In the genomic region with DNA sequence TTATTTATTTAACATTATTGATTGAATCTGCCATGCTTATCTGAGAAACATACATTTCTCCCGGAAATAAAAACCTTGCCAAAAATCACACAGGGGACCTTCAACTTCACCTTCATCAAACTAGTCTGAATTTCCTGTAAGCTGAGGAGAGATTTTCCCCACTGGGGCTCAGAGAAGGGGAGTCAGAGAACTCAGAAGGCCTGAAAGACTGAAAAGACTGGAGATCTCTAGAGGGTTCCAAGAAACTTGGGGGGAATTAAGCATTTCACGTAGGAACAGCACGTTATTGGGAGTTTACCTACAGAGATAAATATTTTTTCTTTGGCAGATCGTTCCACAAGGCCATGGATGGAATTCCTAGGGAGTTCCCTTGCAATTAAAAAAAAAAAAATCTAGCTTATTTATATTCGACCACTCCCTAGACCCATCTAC, we compare ENCODE assay signal across 9 cellular contexts. TPM values are rescaled to one million over a fixed set of nuclear protein-coding genes. Genes with fewer than 3 reads are reported as not detected.
DNase-seq lines count a peak whose midpoint lies in the region; ATAC-seq, FAIRE-seq and TF ChIP-seq lines count a peak whose summit lies in the region.
"Had no signal": no experiment of that assay in that cellular context is flagged by ENCODE, and none has a peak within 500 bp of the region (broad histone marks: within the 10 kb centered on the region; RNA-seq: fewer than 3 reads in every experiment).

No MANE protein-coding gene starts in this region.

- TF ChIP-seq EP300 in K562 (IDR thresholded peaks at IDR 0.05; ENCODE audit: low read length), result no peak

- TF ChIP-seq CTCF in AG04450 (IDR thresholded peaks at IDR 0.05; ENCODE audit: low read depth, low read length) (no peak), K562 (IDR thresholded peaks at IDR 0.05 in 2 of 3, conservative IDR thresholded peaks at IDR 0.05 in 1 of 3; ENCODE audit: insufficient read depth in 2 of 3, low read depth in 1 of 3, low read length in 3 of 3) (no peak), vagina (IDR thresholded peaks at IDR 0.05) (no peak)

- in situ Hi-C loops in K562 (cut with MboI), result no loop called here

- no peak for DNase-seq in AG04450 (ENCODE audit: low read depth, low spot score)
- DNase-seq in K562 (ENCODE audit: extremely low read depth in 1 of 4, low spot score in 3 of 4), result peak in 1 of 4 experiments; percentile 15
- DNase-seq in memory B cell (ENCODE audit: low spot score in 2 of 2), result no peak
- DNase-seq in vagina (ENCODE audit: extremely low spot score in 2 of 2), result no peak
- DNase-seq in NCI-H446 treated with DMSO at 0.1 percent for 48 hours (lab: John Stamatoyannopoulos, UW), result no peak
- DNase-seq in germinal center (ENCODE audit: low spot score), result no peak

- POLR2A ChIA-PET in AG04450 (lab: Yijun Ruan, JAX), result no interaction called here
- POLR2A ChIA-PET in K562 (lab: Yijun Ruan, JAX), result interaction anchor here (0.7 to 2.8 kb wide), 3 partner anchors 12 to 296 kb away, joined by 3 to 15 read pairs (median 4); no protein-coding TSS in a partner anchor

- H3K4me2 ChIP-seq in K562 (ENCODE audit: insufficient read depth, low read length), result peak overlapping the region; percentile 78

- H3K4me3 Mint-ChIP-seq in memory B cell, result peak overlapping the region; percentile 98

- FAIRE-seq in K562 (lab: Jason Lieb, UNC), result no peak
- FAIRE-seq: islet of Langerhans had no signal

- peak; percentile 1 for ATAC-seq in HG02943 (IDR thresholded peaks at IDR 0.05; ENCODE audit: low read depth, unreplicated experiment)
- no peak for ATAC-seq in K562
- no peak for ATAC-seq in memory B cell (ENCODE audit: low read depth)
- no peak for ATAC-seq in GM21825 (IDR thresholded peaks at IDR 0.05; ENCODE audit: unreplicated experiment)

- peak overlapping the region; percentile 60 for H3K4me3 ChIP-seq in AG04450 (ENCODE audit: low read depth, low read length)
- H3K4me3 ChIP-seq in K562, result peak overlapping the region; percentile 75
- peak overlapping the region; percentile 67 to 92 for H3K4me3 ChIP-seq in vagina

- H3K36me3 ChIP-seq in K562 (ENCODE audit: control insufficient read depth, insufficient read depth, low read length) (peaks cover 28% of the 10 kb centered on the region), vagina (peaks cover 0 to 17% of the 10 kb centered on the region in 2 donors)

- H2AFZ ChIP-seq in K562 (ENCODE audit: low read depth, low read length), result peak overlapping the region; percentile 85

- peaks cover 3% of the 10 kb centered on the region for H3K9me3 Mint-ChIP-seq in memory B cell

- TF ChIP-seq POLR2A in K562 (conservative IDR thresholded peaks at IDR 0.05) (no peak), vagina (IDR thresholded peaks at IDR 0.05) (no peak)

- H3K9me3 ChIP-seq in AG04450 (ENCODE audit: control insufficient read depth, insufficient read depth, low read length), result no peaks in the 10 kb centered on the region; the same call in 1 of the 2 replicates
- H3K9me3 ChIP-seq in K562 (replicated peaks; ENCODE audit: control insufficient read depth, insufficient read depth, low read depth, low read length), result peaks cover 4% of the 10 kb centered on the region; the same call in 1 of the 2 replicates
- H3K9me3 ChIP-seq in vagina, result no peaks in the 10 kb centered on the region

- TSS peak; percentile 98 for BruUV-seq in K562 (replicated peaks; lab: Mats Ljungman, UMichigan)

- WGBS in K562 (ENCODE audit: insufficient coverage, low coverage, missing lambda C conversion rate), result 1% methylated on average over 5 of the region's 5 CpGs

- H3K27ac ChIP-seq in AG04450 (ENCODE audit: low read depth, low read length) (no peak overlapping the region), K562 (ENCODE audit: extremely low read depth, low read depth, low read length) (peak overlapping the region; percentile 86), vagina (peak overlapping the region; percentile 90)

- peak overlapping the region; percentile 93 to 100 for H3K9ac ChIP-seq in K562 (ENCODE audit: insufficient read depth in 1 of 2, low read depth in 2 of 2, low read length in 2 of 2)

- H3K4me1 Mint-ChIP-seq in memory B cell, result peaks cover 5% of the 10 kb centered on the region

- peaks cover 3% of the 10 kb centered on the region for H3K27me3 Mint-ChIP-seq in memory B cell

- H3K4me1 ChIP-seq in K562 (replicated peaks in 1 of 2; ENCODE audit: control insufficient read depth in 2 of 2, insufficient read depth in 2 of 2, low read length in 2 of 2) (0 out of 5 replicates have a peak, but pooled peaks cover 0 to 5% of the 10 kb centered on the region in 2 experiments), vagina (peaks cover 22% of the 10 kb centered on the region)

- H3K79me2 ChIP-seq in K562 (ENCODE audit: control insufficient read depth, insufficient read depth, low read length), result peaks cover 50% of the 10 kb centered on the region

- H3K27me3 ChIP-seq in AG04450 (ENCODE audit: control insufficient read depth, insufficient read depth, low read length) (no peaks in the 10 kb centered on the region), K562 (ENCODE audit: control insufficient read depth in 2 of 2, insufficient read depth in 2 of 2, low read length in 2 of 2) (no peaks in the 10 kb centered on the region), vagina (no peaks in the 10 kb centered on the region)

- peak overlapping the region; percentile 99 for H3K27ac Mint-ChIP-seq in memory B cell

- intact Hi-C loops in K562 (cut with micrococcal nuclease), result loop anchor here (1.0 kb wide), 2 partner anchors 62 to 108 kb away; partner anchors contain the start of gene BPTF
- intact Hi-C loops in vagina (cut with DNase I), result no loop called here

- H3K9me1 ChIP-seq in K562 (ENCODE audit: control insufficient read depth, insufficient read depth, low read length), result no peaks in the 10 kb centered on the region

- no peaks in the 10 kb centered on the region; the same call in 1 of the 2 replicates for H4K20me1 ChIP-seq in K562 (replicated peaks; ENCODE audit: control insufficient read depth, insufficient read depth, low read length)

- CTCF ChIA-PET in AG04450 (lab: Charles Lee) (interaction anchor here (0.5 to 2.0 kb wide), 19 partner anchors 9 to 479 kb away, joined by 3 to 16 read pairs (median 5); partner anchors contain the start of genes BPTF and PITPNC1), K562 (lab: Yijun Ruan, JAX; ENCODE audit: low intra/inter-chr PET ratio) (interaction anchor here (0.7 kb wide), 1 partner anchor 108 kb away, joined by 9 read pairs; the partner anchor contains the start of gene BPTF)

- TF ChIP-seq RAD21 in K562 (CRISPR knock-in tag; conservative IDR thresholded peaks at IDR 0.05 in 1 of 2, IDR thresholded peaks at IDR 0.05 in 1 of 2), result no peak

- peaks cover 6% of the 10 kb centered on the region for H3K36me3 Mint-ChIP-seq in memory B cell

TF ChIP-seq in K562, 482 proteins besides CTCF, POLR2A, EP300 and RAD21 (continues in another document):
- TF ChIP-seq ZNF766 (CRISPR knock-in tag; conservative IDR thresholded peaks at IDR 0.05) (0 out of 2 replicates have a peak, but pooled peaks have one; percentile 18), NBN (IDR thresholded peaks at IDR 0.05; ENCODE audit: low read depth) (0 out of 2 replicates have a peak, but pooled peaks have one; percentile 16), PHF8 (IDR thresholded peaks at IDR 0.05; ENCODE audit: borderline replicate concordance, low read length) (peak; percentile 48; the same call in 1 of the 2 replicates), KLF16 (IDR thresholded peaks at IDR 0.05) (0 out of 2 replicates have a peak, but pooled peaks have one; percentile 1), ZNF589 (CRISPR knock-in tag; IDR thresholded peaks at IDR 0.05; ENCODE audit: low read depth) (peak; percentile 48; the same call in 1 of the 2 replicates), ZNF212 (CRISPR knock-in tag; IDR thresholded peaks at IDR 0.05) (no peak), STAT5B (CRISPR knock-in tag; IDR thresholded peaks at IDR 0.05) (no peak)
- TF ChIP-seq, protein P1, sequence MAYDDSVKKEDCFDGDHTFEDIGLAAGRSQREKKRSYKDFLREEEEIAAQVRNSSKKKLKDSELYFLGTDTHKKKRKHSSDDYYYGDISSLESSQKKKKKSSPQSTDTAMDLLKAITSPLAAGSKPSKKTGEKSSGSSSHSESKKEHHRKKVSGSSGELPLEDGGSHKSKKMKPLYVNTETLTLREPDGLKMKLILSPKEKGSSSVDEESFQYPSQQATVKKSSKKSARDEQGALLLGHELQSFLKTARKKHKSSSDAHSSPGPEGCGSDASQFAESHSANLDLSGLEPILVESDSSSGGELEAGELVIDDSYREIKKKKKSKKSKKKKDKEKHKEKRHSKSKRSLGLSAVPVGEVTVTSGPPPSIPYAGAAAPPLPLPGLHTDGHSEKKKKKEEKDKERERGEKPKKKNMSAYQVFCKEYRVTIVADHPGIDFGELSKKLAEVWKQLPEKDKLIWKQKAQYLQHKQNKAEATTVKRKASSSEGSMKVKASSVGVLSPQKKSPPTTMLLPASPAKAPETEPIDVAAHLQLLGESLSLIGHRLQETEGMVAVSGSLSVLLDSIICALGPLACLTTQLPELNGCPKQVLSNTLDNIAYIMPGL (CRISPR knock-in tag; IDR thresholded peaks at IDR 0.05), result no peak

RNA-seq across cellular contexts. Expression of gene NOL11, which starts 0.5 kb away (rescaled TPM):
- polyA plus RNA-seq in AG04450 (2011; rRNA removed) (35.5 and 47.4 TPM in 2 replicates), K562 (2011; rRNA removed) (87.8 and 121 TPM in 2 replicates), K562 (2014; fragmentation: Illumina TruSeq; extraction: Trizol) (87.1 and 107 TPM in 2 replicates), K562 (2014; fragmentation: Nextera tagmentation; extraction: Ambion mirVana) (100 to 1,000 TPM; 130 to 175 TPM), K562 (2014; rRNA removed) (72.2 and 75.6 TPM in 2 replicates)
- 33.5 and 34.7 TPM in 2 replicates for polyA minus RNA-seq in AG04450 (2011; rRNA and poly(A)+ RNA removed)
- total RNA-seq in K562 (2011; cell fraction: chromatin; rRNA removed; ENCODE audit: low replicate concordance), result 110 and 219 TPM in 2 replicates
- total RNA-seq in K562 (2011; cell fraction: nucleolus; rRNA removed), result 45.7 and 68.9 TPM in 2 replicates
- 71.0 and 71.3 TPM in 2 replicates for total RNA-seq in K562 (2011; cell fraction: nucleoplasm; rRNA removed)
- total RNA-seq in K562 (2014; rRNA removed) (61.1 and 67.6 TPM in 2 replicates), K562 (2014; rRNA removed; fragmentation: Illumina TruSeq; extraction: Trizol) (129 and 143 TPM in 2 replicates), K562 (2015; rRNA removed; fragmentation: Illumina TruSeq; extraction: Trizol) (113 and 129 TPM in 2 replicates), K562 (2021) (88.7 and 98.9 TPM in 2 replicates), vagina (35.4 TPM)
- polyA plus RNA-seq in K562 (2011; cell fraction: cytosol; rRNA removed), result 21.3 and 32.5 TPM in 2 replicates
- polyA plus RNA-seq in K562 (2011; cell fraction: nucleus; rRNA removed), result 42.5 and 60.9 TPM in 2 replicates
- 46.1 and 72.4 TPM in 2 replicates for polyA plus RNA-seq in K562 (2012)
- 121 and 123 TPM in 2 replicates for polyA minus RNA-seq in K562 (2011; rRNA and poly(A)+ RNA removed)
- 129 and 148 TPM in 2 replicates for polyA minus RNA-seq in K562 (2011; cell fraction: cytosol; rRNA and poly(A)+ RNA removed)
- polyA minus RNA-seq in K562 (2011; cell fraction: nucleus; rRNA and poly(A)+ RNA removed), result 51.0 and 77.2 TPM in 2 replicates
